In genomic region chr9:20579544-20580309, GRCh38 we compare ENCODE assay signal across 1 cellular context.
TF ChIP-seq lines count a peak whose summit lies in the region.

No MANE protein-coding gene starts in this region.

TF ChIP-seq in GM12878, 131 proteins besides CTCF, POLR2A, EP300 and RAD21:
- TF ChIP-seq FOXM1 (IDR thresholded peaks at IDR 0.05; ENCODE audit: low read depth, low read length) (no peak), PKNOX1 (IDR thresholded peaks at IDR 0.05) (no peak), RUNX3 (IDR thresholded peaks at IDR 0.05; ENCODE audit: low read length) (peak; percentile 32; the same call in 1 of the 2 replicates)
